15 cellular contexts compared by ENCODE assay signal in the genomic region with DNA sequence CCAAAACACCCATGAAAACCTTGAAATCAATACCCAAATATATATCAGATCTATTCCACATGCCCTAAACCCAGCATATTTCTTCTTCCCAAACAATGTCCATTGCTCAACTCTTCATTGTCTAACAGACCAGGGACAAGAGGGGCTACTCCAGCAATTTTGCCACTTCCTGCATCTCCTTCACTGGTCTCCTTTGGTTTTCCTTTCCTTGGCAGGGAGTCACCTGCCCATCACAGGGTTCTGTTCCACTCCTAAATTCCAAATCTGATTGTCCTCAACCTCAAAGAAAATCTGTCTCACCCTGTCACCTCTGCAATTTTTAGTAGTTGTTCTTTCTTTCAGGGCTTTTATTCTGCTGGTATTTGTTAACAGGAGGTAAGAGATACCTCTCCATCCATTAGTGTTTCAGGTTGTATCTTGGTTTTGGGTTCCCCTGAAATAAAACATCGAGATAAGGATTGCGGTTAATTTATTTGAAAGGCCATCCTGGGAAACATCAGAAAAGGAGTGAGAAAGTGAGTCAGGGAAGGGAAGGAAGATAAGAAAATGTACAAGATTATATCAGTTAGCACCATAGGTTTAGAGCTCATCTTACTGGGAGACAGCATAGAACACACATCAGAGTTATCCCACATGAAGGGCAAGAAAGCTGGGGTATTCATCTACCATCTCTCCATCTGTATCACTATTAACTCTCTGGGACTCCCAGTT. TPM values are rescaled to one million over a fixed set of nuclear protein-coding genes. Genes with fewer than 3 reads are reported as not detected.
A peak's percentile ranks its signal among the peaks of the same experiment; 100 is the strongest.
DNase-seq lines count a peak whose midpoint lies in the region; ATAC-seq lines count a peak whose summit lies in the region.
"Had no signal": no experiment of that assay in that cellular context is flagged by ENCODE, and none has a peak within 500 bp of the region (broad histone marks: within the 10 kb centered on the region; RNA-seq: fewer than 3 reads in every experiment).

No MANE protein-coding gene starts in this region.

- peaks cover 88% of the 10 kb centered on the region for H3K4me1 Mint-ChIP-seq in activated naive CD4-positive, alpha-beta T cell treated with anti-CD3 and anti-CD28 coated beads for 36 hours (ENCODE audit: low read depth)
- H3K4me1 Mint-ChIP-seq in central memory CD8-positive, alpha-beta T cell, result peaks cover 59% of the 10 kb centered on the region
- peaks cover 85% of the 10 kb centered on the region for H3K4me1 Mint-ChIP-seq in stimulated activated effector memory CD8-positive, alpha-beta T cell treated with anti-CD3 and anti-CD28 coated beads, Interleukin-12 subunit alpha, Interleukin-12 subunit beta, amount 100 ng/mL, for 72 hours

- H3K27me3 Mint-ChIP-seq in activated naive CD4-positive, alpha-beta T cell treated with anti-CD3 and anti-CD28 coated beads for 36 hours (ENCODE audit: low read depth), result no peaks in the 10 kb centered on the region
- H3K27me3 Mint-ChIP-seq in central memory CD8-positive, alpha-beta T cell, result no peaks in the 10 kb centered on the region

- peaks cover 65% of the 10 kb centered on the region for H3K36me3 Mint-ChIP-seq in activated naive CD4-positive, alpha-beta T cell treated with anti-CD3 and anti-CD28 coated beads for 36 hours (ENCODE audit: low read depth)
- peaks cover 52% of the 10 kb centered on the region for H3K36me3 Mint-ChIP-seq in central memory CD8-positive, alpha-beta T cell (ENCODE audit: insufficient read depth)
- peaks cover 100% of the 10 kb centered on the region for H3K36me3 Mint-ChIP-seq in stimulated activated effector memory CD8-positive, alpha-beta T cell treated with anti-CD3 and anti-CD28 coated beads, Interleukin-12 subunit alpha, Interleukin-12 subunit beta, amount 100 ng/mL, for 72 hours

- no peak for ATAC-seq in central memory CD8-positive, alpha-beta T cell (replicated peaks; ENCODE audit: extremely low read depth, poor library complexity, severe bottlenecking)
- no peak for ATAC-seq in stimulated activated effector memory CD8-positive, alpha-beta T cell treated with anti-CD3 and anti-CD28 coated beads, Interleukin-12 subunit alpha, Interleukin-12 subunit beta, amount 100 ng/mL, for 72 hours
- ATAC-seq in HG03139 (IDR thresholded peaks at IDR 0.05; ENCODE audit: unreplicated experiment), result no peak
- ATAC-seq: GM12878 had no signal

- H3K4me3 Mint-ChIP-seq in activated naive CD4-positive, alpha-beta T cell treated with anti-CD3 and anti-CD28 coated beads for 36 hours, result no peak overlapping the region
- no peak overlapping the region for H3K4me3 Mint-ChIP-seq in central memory CD8-positive, alpha-beta T cell
- peak overlapping the region; percentile 22 for H3K4me3 Mint-ChIP-seq in stimulated activated effector memory CD8-positive, alpha-beta T cell treated with anti-CD3 and anti-CD28 coated beads, Interleukin-12 subunit alpha, Interleukin-12 subunit beta, amount 100 ng/mL, for 72 hours

- H3K9me3 Mint-ChIP-seq in activated naive CD4-positive, alpha-beta T cell treated with anti-CD3 and anti-CD28 coated beads for 36 hours, result peaks cover 11% of the 10 kb centered on the region
- H3K9me3 Mint-ChIP-seq in central memory CD8-positive, alpha-beta T cell, result no peaks in the 10 kb centered on the region
- no peaks in the 10 kb centered on the region for H3K9me3 Mint-ChIP-seq in stimulated activated effector memory CD8-positive, alpha-beta T cell treated with anti-CD3 and anti-CD28 coated beads, Interleukin-12 subunit alpha, Interleukin-12 subunit beta, amount 100 ng/mL, for 72 hours

- CTCF ChIA-PET in activated naive CD4-positive, alpha-beta T cell treated with anti-CD3 and anti-CD28 coated beads for 36 hours (lab: Charles Lee), result interaction anchor here (2.8 kb wide), 1 partner anchor 35 kb away, joined by 8 read pairs; no protein-coding TSS in a partner anchor

- peak overlapping the region; percentile 85 for H3K27ac Mint-ChIP-seq in activated naive CD4-positive, alpha-beta T cell treated with anti-CD3 and anti-CD28 coated beads for 36 hours
- peak overlapping the region; percentile 83 for H3K27ac Mint-ChIP-seq in central memory CD8-positive, alpha-beta T cell (ENCODE audit: low read depth)
- peak overlapping the region; percentile 78 for H3K27ac Mint-ChIP-seq in stimulated activated effector memory CD8-positive, alpha-beta T cell treated with anti-CD3 and anti-CD28 coated beads, Interleukin-12 subunit alpha, Interleukin-12 subunit beta, amount 100 ng/mL, for 72 hours

- DNase-seq in activated naive CD4-positive, alpha-beta T cell treated with anti-CD3 and anti-CD28 coated beads for 36 hours, result no peak
- no peak for DNase-seq in activated naive CD4-positive, alpha-beta T cell treated with Interleukin-2 at 50 U/mL for 16 hours
- peak; percentile 7 for DNase-seq in SK-N-DZ (ENCODE audit: low spot score)
- no peak for DNase-seq in central memory CD8-positive, alpha-beta T cell (ENCODE audit: low spot score in 2 of 2)
- no peak for DNase-seq in stimulated activated effector memory CD8-positive, alpha-beta T cell treated with anti-CD3 and anti-CD28 coated beads, Interleukin-12 subunit alpha, Interleukin-12 subunit beta, amount 100 ng/mL, for 72 hours (ENCODE audit: low spot score in 2 of 2)
- no peak for DNase-seq in DMS153 (lab: John Stamatoyannopoulos, UW)
- no peak for DNase-seq in cerebellar cortex (ENCODE audit: low spot score)
- DNase-seq: activated CD4-positive, alpha-beta T cell treated with anti-CD3 and anti-CD28 coated beads, Interleukin-2, amount 50 U/mL, for 48 hours; activated gamma-delta T cell; COR-L47; SHP77 treated with DMSO at 0.1 percent for 48 hours had no signal

- intact Hi-C loops in activated naive CD4-positive, alpha-beta T cell treated with anti-CD3 and anti-CD28 coated beads for 36 hours (cut with micrococcal nuclease), result loop anchor here (1.0 kb wide), 1 partner anchor 13 kb away; no protein-coding TSS in a partner anchor

RNA-seq across cellular contexts. Expression of gene ZBED2, which starts 13.6 kb away (rescaled TPM):
- total RNA-seq in activated naive CD4-positive, alpha-beta T cell treated with anti-CD3 and anti-CD28 coated beads for 36 hours, result 100 to 1,000 TPM; 394 to 397 TPM
- not detected in 2 replicates for polyA plus RNA-seq in SK-N-DZ (2014; cell fraction: cytosol; rRNA removed)
- polyA plus RNA-seq in SK-N-DZ (2014; cell fraction: nucleus; rRNA removed), result not detected in 2 replicates
- total RNA-seq: dermis microvascular lymphatic vessel endothelial cell had no signal
- polyA plus RNA-seq: neural cell had no signal

RNA-seq across cellular contexts. Expression of gene CD96, which starts 39.6 kb away (rescaled TPM):
- 10 to 100 TPM; 52.7 to 61.8 TPM for total RNA-seq in activated naive CD4-positive, alpha-beta T cell treated with anti-CD3 and anti-CD28 coated beads for 36 hours
- polyA plus RNA-seq in SK-N-DZ (2014; cell fraction: cytosol; rRNA removed), result not detected in 2 replicates
- polyA plus RNA-seq in SK-N-DZ (2014; cell fraction: nucleus; rRNA removed), result not detected in 2 replicates
- total RNA-seq: dermis microvascular lymphatic vessel endothelial cell had no signal
- polyA plus RNA-seq: neural cell had no signal
